ENCODE assay signal across 16 cellular contexts in the genomic region with DNA sequence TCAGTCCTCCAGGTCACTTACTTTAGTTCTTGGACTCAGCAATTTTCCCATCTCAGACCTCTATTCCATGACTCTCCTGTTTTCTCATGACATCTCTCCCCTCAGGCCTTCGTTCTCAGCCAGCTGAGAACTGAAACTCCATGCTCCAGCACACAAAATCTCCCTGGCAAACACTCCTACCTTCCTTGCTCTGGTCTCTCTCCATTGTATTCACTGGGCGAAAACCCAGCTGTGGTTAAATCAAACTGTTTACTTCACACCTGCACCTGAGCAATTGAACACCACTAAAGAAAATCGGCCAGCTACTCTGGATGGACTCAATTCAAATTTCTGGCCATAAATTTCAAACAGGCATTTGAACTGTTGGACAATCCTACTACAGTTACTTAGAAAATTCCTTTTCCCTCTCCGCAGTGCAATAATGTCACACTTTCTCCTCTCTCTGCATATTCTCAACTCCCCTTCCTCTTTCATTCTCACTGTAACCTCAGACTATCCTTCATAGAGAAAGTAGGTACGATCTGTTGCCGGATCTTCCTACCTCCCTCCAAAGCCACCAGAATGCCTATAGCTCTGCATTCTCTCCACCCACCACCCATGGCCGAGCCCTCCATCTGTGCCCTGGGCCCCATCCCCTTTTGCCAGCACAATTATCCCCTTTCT.
A peak's percentile ranks its signal among the peaks of the same experiment; 100 is the strongest.
DNase-seq lines count a peak whose midpoint lies in the region; ATAC-seq, FAIRE-seq and TF ChIP-seq lines count a peak whose summit lies in the region.
"Had no signal": no experiment of that assay in that cellular context is flagged by ENCODE, and none has a peak within 500 bp of the region (broad histone marks: within the 10 kb centered on the region; RNA-seq: fewer than 3 reads in every experiment).

No MANE protein-coding gene starts in this region.

- H3K27ac ChIP-seq in HCT116 (ENCODE audit: low read depth, low read length) (no peak overlapping the region), Peyer's patch (peak overlapping the region in 3 of 4 donors; percentile 6 to 89 (median 82)), parathyroid adenoma (peak overlapping the region; percentile 45), kidney (ENCODE audit: low read depth in 2 of 2, low read length in 2 of 2) (no peak overlapping the region)
- H3K27ac ChIP-seq: epithelial cell of prostate had no signal

- TF ChIP-seq POLR2A in HCT116 (IDR thresholded peaks at IDR 0.05; ENCODE audit: borderline replicate concordance, extremely low read depth, insufficient read depth, insufficient read length) (no peak), Peyer's patch (IDR thresholded peaks at IDR 0.05) (no peak)

- H3K36me3 ChIP-seq in HCT116 (ENCODE audit: control insufficient read depth in 1 of 2, insufficient read depth in 2 of 2, low read length in 2 of 2) = no peaks in the 10 kb centered on the region
- H3K36me3 ChIP-seq in Peyer's patch = no peaks in the 10 kb centered on the region
- no peaks in the 10 kb centered on the region for H3K36me3 ChIP-seq in parathyroid adenoma (ENCODE audit: control insufficient read depth, insufficient read depth, low read length)
- no peaks in the 10 kb centered on the region for H3K36me3 ChIP-seq in kidney (ENCODE audit: control insufficient read depth in 1 of 2, insufficient read depth in 2 of 2, low read length in 2 of 2)

- H3K4me1 ChIP-seq in HCT116 (ENCODE audit: control insufficient read depth in 1 of 2, insufficient read depth in 2 of 2, low read length in 2 of 2) (peaks cover 44 to 93% of the 10 kb centered on the region in 2 experiments), Peyer's patch (peaks cover 0 to 37% (median 24%) of the 10 kb centered on the region in 4 donors), parathyroid adenoma (peaks cover 27% of the 10 kb centered on the region), kidney (ENCODE audit: control insufficient read depth in 1 of 2, insufficient read depth in 1 of 2, low read depth in 1 of 2, low read length in 2 of 2) (peaks cover 7 to 25% of the 10 kb centered on the region in 2 donors)

- no peaks in the 10 kb centered on the region for H4K20me1 ChIP-seq in HCT116 (ENCODE audit: insufficient read depth)

- CTCF ChIA-PET in HCT116 (lab: Charles Lee) = interaction anchor here (1.4 kb wide), 1 partner anchor 339 kb away, joined by 3 read pairs; no protein-coding TSS in a partner anchor

- H3K27me3 ChIP-seq in HCT116 (ENCODE audit: insufficient read depth, low read length) (no peaks in the 10 kb centered on the region), Peyer's patch (no peaks in the 10 kb centered on the region), parathyroid adenoma (ENCODE audit: control insufficient read depth, insufficient read depth, low read length) (no peaks in the 10 kb centered on the region)

- H3K4me2 ChIP-seq in HCT116 (ENCODE audit: low read length) (peak overlapping the region; percentile 26), parathyroid adenoma (ENCODE audit: low read length) (no peak overlapping the region)

- intact Hi-C loops in HCT116 (cut with micrococcal nuclease) (no loop called here), kidney (cut with DNase I) (no loop called here)

- no peak overlapping the region for H3K4me3 ChIP-seq in HCT116 (replicated peaks in 1 of 2; ENCODE audit: low read depth in 1 of 2, low read length in 2 of 2)
- no peak overlapping the region for H3K4me3 ChIP-seq in Peyer's patch
- H3K4me3 ChIP-seq in parathyroid adenoma (ENCODE audit: low read depth, low read length) = no peak overlapping the region
- H3K4me3 ChIP-seq in kidney (ENCODE audit: low read length in 2 of 2) = no peak overlapping the region
- H3K4me3 ChIP-seq: lung had no signal

- no peak for TF ChIP-seq RAD21 in HCT116 (IDR thresholded peaks at IDR 0.05; ENCODE audit: low read depth)

- TF ChIP-seq CTCF in HCT116 (IDR thresholded peaks at IDR 0.05 in 2 of 3, conservative IDR thresholded peaks at IDR 0.05 in 1 of 3; ENCODE audit: borderline replicate concordance in 1 of 3, insufficient read depth in 1 of 3, low read depth in 2 of 3, low read length in 2 of 3) (no peak), Peyer's patch (IDR thresholded peaks at IDR 0.05) (no peak), parathyroid adenoma (IDR thresholded peaks at IDR 0.05) (no peak), kidney (IDR thresholded peaks at IDR 0.05; ENCODE audit: borderline replicate concordance, extremely low read depth, insufficient read depth) (no peak)

- BruUV-seq in HCT116 (replicated peaks; lab: Mats Ljungman, UMichigan) = no TSS peak

- H3K9me3 ChIP-seq in HCT116 (ENCODE audit: control insufficient read depth in 1 of 2, insufficient read depth in 1 of 2, low read depth in 1 of 2, low read length in 2 of 2) = peaks cover 0 to 11% of the 10 kb centered on the region in 2 experiments; a peak in 1 of 4 replicates
- no peaks in the 10 kb centered on the region for H3K9me3 ChIP-seq in Peyer's patch
- no peaks in the 10 kb centered on the region for H3K9me3 ChIP-seq in parathyroid adenoma (ENCODE audit: control insufficient read depth, low read length)
- no peaks in the 10 kb centered on the region for H3K9me3 ChIP-seq in kidney (ENCODE audit: control insufficient read depth in 1 of 2, low read length in 2 of 2)

- no peak for FAIRE-seq in kidney (lab: Jason Lieb, UNC)

- DNase-seq in CD1c-positive myeloid dendritic cell (ENCODE audit: extremely low spot score) (peak; percentile 72), HCT116 (ENCODE audit: low read depth, low spot score) (no peak), Peyer's patch (no peak), kidney (no peak)
- DNase-seq in activated naive CD4-positive, alpha-beta T cell treated with Interleukin-2 at 50 U/mL for 16 hours = no peak
- DNase-seq: activated B cell treated with CpG ODN at 0.5 μM for 24 hours; activated naive CD8-positive, alpha-beta T cell treated with anti-CD3 and anti-CD28 coated beads for 36 hours; DMS53; HCEC 1CT; NCI-H1417 treated with DMSO at 0.1 percent for 48 hours; NCI-H774 had no signal

- ATAC-seq in HCT116 (no peak), HG03039 (IDR thresholded peaks at IDR 0.05; ENCODE audit: unreplicated experiment) (no peak), GM21381 (IDR thresholded peaks at IDR 0.05; ENCODE audit: unreplicated experiment) (no peak)

- no peaks in the 10 kb centered on the region for H3K9me2 ChIP-seq in HCT116 (ENCODE audit: insufficient read depth)

- H3K9ac ChIP-seq in HCT116 (ENCODE audit: low read length) = no peak overlapping the region
- no peak overlapping the region for H3K9ac ChIP-seq in parathyroid adenoma
- H3K9ac ChIP-seq in kidney (ENCODE audit: low read length in 2 of 2) = no peak overlapping the region

- H3K79me2 ChIP-seq in HCT116 (ENCODE audit: insufficient read depth, low read length) (no peaks in the 10 kb centered on the region), parathyroid adenoma (peaks cover 3% of the 10 kb centered on the region)

- H2AFZ ChIP-seq in HCT116 (ENCODE audit: low read depth, low read length, poor library complexity, severe bottlenecking) (no peak overlapping the region), parathyroid adenoma (peak overlapping the region; percentile 76)

- POLR2A ChIA-PET in HCT116 (lab: Charles Lee) = interaction anchor here (0.7 to 3.1 kb wide), 3 partner anchors 23 to 208 kb away, joined by 3 to 16 read pairs (median 5); a partner anchor contains a TSS

- RAD21 ChIA-PET in HCT116 (lab: Charles Lee; ENCODE audit: low non-redundant PET in 1 of 2, low total read pairs in 2 of 2, uncharacterized antibody in 2 of 2, unreplicated experiment in 2 of 2) = interaction anchor here in 1 of 2 experiments (1.8 kb wide), 1 partner anchor 22 kb away, joined by 7 read pairs; no protein-coding TSS in a partner anchor

TF ChIP-seq in HCT116, 20 proteins besides CTCF, POLR2A, EP300 and RAD21 (continues in another document):
- TF ChIP-seq TCF7L2 (IDR thresholded peaks at IDR 0.05; ENCODE audit: borderline replicate concordance, extremely low read depth, insufficient read depth, insufficient read length) (no peak), ELF1 (IDR thresholded peaks at IDR 0.05; ENCODE audit: borderline replicate concordance, low read depth) (no peak), SRF (IDR thresholded peaks at IDR 0.05; ENCODE audit: low read depth) (no peak), EZH2phosphoT487 (IDR thresholded peaks at IDR 0.05; ENCODE audit: borderline replicate concordance) (no peak), YY1 (IDR thresholded peaks at IDR 0.05; ENCODE audit: extremely low read depth, insufficient replicate concordance, low read depth, low read length) (no peak), FOSL1 (IDR thresholded peaks at IDR 0.05; ENCODE audit: low read depth) (no peak), SIN3A (IDR thresholded peaks at IDR 0.05; ENCODE audit: low read depth) (no peak), JUND (IDR thresholded peaks at IDR 0.05) (no peak), CBX3 (IDR thresholded peaks at IDR 0.05; ENCODE audit: low read depth) (no peak), EGR1 (IDR thresholded peaks at IDR 0.05; ENCODE audit: low read depth) (no peak)
- TF ChIP-seq, protein P1, sequence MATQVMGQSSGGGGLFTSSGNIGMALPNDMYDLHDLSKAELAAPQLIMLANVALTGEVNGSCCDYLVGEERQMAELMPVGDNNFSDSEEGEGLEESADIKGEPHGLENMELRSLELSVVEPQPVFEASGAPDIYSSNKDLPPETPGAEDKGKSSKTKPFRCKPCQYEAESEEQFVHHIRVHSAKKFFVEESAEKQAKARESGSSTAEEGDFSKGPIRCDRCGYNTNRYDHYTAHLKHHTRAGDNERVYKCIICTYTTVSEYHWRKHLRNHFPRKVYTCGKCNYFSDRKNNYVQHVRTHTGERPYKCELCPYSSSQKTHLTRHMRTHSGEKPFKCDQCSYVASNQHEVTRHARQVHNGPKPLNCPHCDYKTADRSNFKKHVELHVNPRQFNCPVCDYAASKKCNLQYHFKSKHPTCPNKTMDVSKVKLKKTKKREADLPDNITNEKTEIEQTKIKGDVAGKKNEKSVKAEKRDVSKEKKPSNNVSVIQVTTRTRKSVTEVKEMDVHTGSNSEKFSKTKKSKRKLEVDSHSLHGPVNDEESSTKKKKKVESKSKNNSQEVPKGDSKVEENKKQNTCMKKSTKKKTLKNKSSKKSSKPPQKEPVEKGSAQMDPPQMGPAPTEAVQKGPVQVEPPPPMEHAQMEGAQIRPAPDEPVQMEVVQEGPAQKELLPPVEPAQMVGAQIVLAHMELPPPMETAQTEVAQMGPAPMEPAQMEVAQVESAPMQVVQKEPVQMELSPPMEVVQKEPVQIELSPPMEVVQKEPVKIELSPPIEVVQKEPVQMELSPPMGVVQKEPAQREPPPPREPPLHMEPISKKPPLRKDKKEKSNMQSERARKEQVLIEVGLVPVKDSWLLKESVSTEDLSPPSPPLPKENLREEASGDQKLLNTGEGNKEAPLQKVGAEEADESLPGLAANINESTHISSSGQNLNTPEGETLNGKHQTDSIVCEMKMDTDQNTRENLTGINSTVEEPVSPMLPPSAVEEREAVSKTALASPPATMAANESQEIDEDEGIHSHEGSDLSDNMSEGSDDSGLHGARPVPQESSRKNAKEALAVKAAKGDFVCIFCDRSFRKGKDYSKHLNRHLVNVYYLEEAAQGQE (IDR thresholded peaks at IDR 0.05; ENCODE audit: low read depth) = no peak
- TF ChIP-seq, protein P2, sequence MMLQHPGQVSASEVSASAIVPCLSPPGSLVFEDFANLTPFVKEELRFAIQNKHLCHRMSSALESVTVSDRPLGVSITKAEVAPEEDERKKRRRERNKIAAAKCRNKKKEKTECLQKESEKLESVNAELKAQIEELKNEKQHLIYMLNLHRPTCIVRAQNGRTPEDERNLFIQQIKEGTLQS (IDR thresholded peaks at IDR 0.05) = no peak

Comparison
In these comparisons a context has a peak if more than half of its experiments do, and no peak if none do; other contexts are left out.
1. H3K27ac ChIP-seq: peak in Peyer's patch (3 of 4) and parathyroid adenoma (single experiment); none in HCT116 (single experiment) and kidney (0 of 2).